1 cellular context compared by ENCODE assay signal in the genomic region with DNA sequence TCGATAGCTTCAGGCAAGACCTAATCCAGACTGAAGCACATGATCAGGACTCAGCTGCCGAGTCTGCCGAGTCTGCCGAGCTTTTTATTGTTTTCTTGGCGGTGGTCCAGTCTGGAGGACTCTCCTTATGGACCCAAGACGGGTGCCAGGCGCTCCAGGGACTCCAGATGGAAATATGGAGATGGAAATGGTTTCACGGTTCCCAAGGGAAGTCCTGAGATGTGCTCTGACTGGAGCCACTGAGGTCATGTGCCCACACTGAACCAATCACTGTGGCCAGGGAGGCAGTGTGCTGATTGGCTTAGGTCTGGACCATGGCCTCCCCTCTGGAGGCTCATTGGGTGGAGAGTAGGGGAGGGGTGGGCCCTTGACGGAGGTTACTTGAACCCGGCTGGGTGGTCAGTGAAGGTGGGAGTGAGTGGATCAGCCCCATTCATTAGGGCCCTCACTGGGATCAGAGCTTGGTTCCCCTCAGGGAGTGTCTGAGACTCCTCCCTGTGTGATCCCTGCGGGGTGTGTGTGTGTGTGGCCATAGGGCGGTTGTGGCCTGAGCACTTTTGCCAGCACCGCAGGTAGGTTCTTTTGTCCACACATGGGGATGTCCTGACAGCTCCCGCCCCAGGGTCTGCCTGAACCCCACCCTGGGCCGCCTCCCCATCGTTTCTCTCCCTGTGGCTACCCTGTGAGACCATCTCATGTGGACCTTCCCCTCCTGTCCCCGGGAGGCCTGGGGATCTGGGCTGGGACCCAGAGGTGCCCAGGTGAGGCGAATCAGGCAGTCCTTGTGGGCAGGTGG.
TF ChIP-seq lines count a peak whose summit lies in the region.

No MANE protein-coding gene starts in this region.

TF ChIP-seq in GM12878, 131 proteins besides CTCF, POLR2A, EP300 and RAD21:
- no peak for TF ChIP-seq ZNF274 (IDR thresholded peaks at IDR 0.05; ENCODE audit: insufficient read depth, insufficient read length)
- TF ChIP-seq, protein P1, sequence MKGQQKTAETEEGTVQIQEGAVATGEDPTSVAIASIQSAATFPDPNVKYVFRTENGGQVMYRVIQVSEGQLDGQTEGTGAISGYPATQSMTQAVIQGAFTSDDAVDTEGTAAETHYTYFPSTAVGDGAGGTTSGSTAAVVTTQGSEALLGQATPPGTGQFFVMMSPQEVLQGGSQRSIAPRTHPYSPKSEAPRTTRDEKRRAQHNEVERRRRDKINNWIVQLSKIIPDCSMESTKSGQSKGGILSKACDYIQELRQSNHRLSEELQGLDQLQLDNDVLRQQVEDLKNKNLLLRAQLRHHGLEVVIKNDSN (IDR thresholded peaks at IDR 0.05; ENCODE audit: borderline replicate concordance, extremely low read length, insufficient read depth, low read depth, low read length), result peak; percentile 80
- no peak for TF ChIP-seq CEBPB (IDR thresholded peaks at IDR 0.05; ENCODE audit: borderline replicate concordance in 1 of 2, low read depth in 2 of 2, low read length in 2 of 2)
- TF ChIP-seq KLF5 (IDR thresholded peaks at IDR 0.05; ENCODE audit: partially characterized antibody), result no peak
- TF ChIP-seq, protein P2, sequence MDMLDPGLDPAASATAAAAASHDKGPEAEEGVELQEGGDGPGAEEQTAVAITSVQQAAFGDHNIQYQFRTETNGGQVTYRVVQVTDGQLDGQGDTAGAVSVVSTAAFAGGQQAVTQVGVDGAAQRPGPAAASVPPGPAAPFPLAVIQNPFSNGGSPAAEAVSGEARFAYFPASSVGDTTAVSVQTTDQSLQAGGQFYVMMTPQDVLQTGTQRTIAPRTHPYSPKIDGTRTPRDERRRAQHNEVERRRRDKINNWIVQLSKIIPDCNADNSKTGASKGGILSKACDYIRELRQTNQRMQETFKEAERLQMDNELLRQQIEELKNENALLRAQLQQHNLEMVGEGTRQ (IDR thresholded peaks at IDR 0.05; ENCODE audit: borderline replicate concordance, low read depth, low read length), result peak; percentile 1; the same call in 1 of the 2 replicates
- no peak for TF ChIP-seq ZNF217 (IDR thresholded peaks at IDR 0.05)
- no peak for TF ChIP-seq ZNF384 (IDR thresholded peaks at IDR 0.05; ENCODE audit: borderline replicate concordance, low read depth, low read length)
- no peak for TF ChIP-seq PAX5 (IDR thresholded peaks at IDR 0.05; ENCODE audit: borderline replicate concordance, low read depth, low read length)
